Comparison of ENCODE assay signal across 20 cellular contexts in the genomic region with DNA sequence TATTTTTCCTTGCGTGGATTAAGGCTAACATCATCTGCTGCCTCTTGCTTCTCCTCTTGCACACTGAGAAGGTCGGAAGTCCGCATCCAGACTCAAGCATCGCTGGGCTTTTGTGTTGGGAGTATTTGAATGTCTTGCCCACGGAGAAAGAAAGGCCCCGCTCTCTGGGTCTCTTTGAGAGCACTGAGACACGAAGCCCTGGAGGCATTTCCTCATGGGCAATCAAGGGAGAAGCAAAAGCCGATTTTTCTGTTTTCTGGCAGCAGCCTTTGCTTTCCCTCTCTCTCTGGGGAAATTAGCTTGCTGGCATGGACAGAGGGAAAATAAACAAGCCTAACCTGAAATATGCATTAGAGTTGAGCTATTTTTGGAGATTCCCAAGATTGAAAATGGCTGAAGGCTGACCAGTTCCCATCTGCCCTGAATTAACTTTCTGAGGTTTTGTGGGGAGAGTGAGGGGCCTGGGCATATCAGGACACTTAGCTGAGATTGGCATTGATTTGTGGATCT.
DNase-seq lines count a peak whose midpoint lies in the region; ATAC-seq, FAIRE-seq and TF ChIP-seq lines count a peak whose summit lies in the region.
"Had no signal": no experiment of that assay in that cellular context is flagged by ENCODE, and none has a peak within 500 bp of the region (broad histone marks: within the 10 kb centered on the region; RNA-seq: fewer than 3 reads in every experiment).

No MANE protein-coding gene starts in this region.

- POLR2A ChIA-PET in GM10248 (lab: Yijun Ruan, JAX) = no interaction called here

- WGBS in endodermal cell (ENCODE audit: insufficient coverage in 1 of 2, insufficient read length in 1 of 2), 2 experiments = 86 to 89% methylated on average over 6 to 8 of the region's 8 CpGs
- WGBS in pancreas, 2 donors = 69 to 70% methylated on average over 8 of the region's 8 CpGs
- 46 to 48% methylated on average over 8 of the region's 8 CpGs for WGBS in esophagus squamous epithelium, 2 donors

- H3K36me3 Mint-ChIP-seq in endodermal cell (ENCODE audit: low read depth) = no peaks in the 10 kb centered on the region
- H3K36me3 Mint-ChIP-seq: CD4-positive, CD25-positive, alpha-beta regulatory T cell had no signal

- H3K4me1 ChIP-seq in adipocyte (ENCODE audit: control insufficient read depth, insufficient read depth, low read length) (no peaks in the 10 kb centered on the region), endodermal cell (ENCODE audit: control insufficient read depth, insufficient read depth, low read length) (no peaks in the 10 kb centered on the region), pancreas (no peaks in the 10 kb centered on the region), esophagus squamous epithelium (no peaks in the 10 kb centered on the region)
- H3K4me1 ChIP-seq: Caco-2, SJCRH30 had no signal

- H3K27me3 ChIP-seq in adipocyte (replicated peaks; ENCODE audit: control insufficient read depth, insufficient read depth, low read length) = peaks cover 9% of the 10 kb centered on the region
- no peaks in the 10 kb centered on the region for H3K27me3 ChIP-seq in endodermal cell (ENCODE audit: control insufficient read depth, insufficient read depth, low read length, poor library complexity, severe bottlenecking)
- H3K27me3 ChIP-seq in pancreas = no peaks in the 10 kb centered on the region
- no peaks in the 10 kb centered on the region for H3K27me3 ChIP-seq in esophagus squamous epithelium

- H3K9me3 ChIP-seq in adipocyte (ENCODE audit: control insufficient read depth, low read length) = peaks cover 5% of the 10 kb centered on the region
- H3K9me3 ChIP-seq in endodermal cell (ENCODE audit: control insufficient read depth, low read length) = peaks cover 6% of the 10 kb centered on the region
- no peaks in the 10 kb centered on the region for H3K9me3 ChIP-seq in pancreas
- no peaks in the 10 kb centered on the region for H3K9me3 ChIP-seq in esophagus squamous epithelium
- H3K9me3 ChIP-seq: Caco-2, SJCRH30 had no signal

- H3K4me3 ChIP-seq in adipocyte (ENCODE audit: low read length) (no peak overlapping the region), endodermal cell (ENCODE audit: low read length) (no peak overlapping the region), pancreas (no peak overlapping the region), esophagus squamous epithelium (no peak overlapping the region)
- H3K4me3 ChIP-seq: GM23248, K562, SJCRH30 had no signal

- DNase-seq in adipocyte (ENCODE audit: low read depth) (peak; percentile 43), endodermal cell (peak; percentile 2), pancreas (no peak), esophagus squamous epithelium (lab: John Stamatoyannopoulos, UW) (no peak), NCI-H1930 (lab: John Stamatoyannopoulos, UW) (no peak), GM10248 (ENCODE audit: extremely low spot score) (no peak)
- DNase-seq: ACHN; AML-193; Caco-2; CD4-positive, CD25-positive, alpha-beta regulatory T cell; GM23248; NCI-H1417; NCI-H2029; NCI-H2171 treated with DMSO at 0.1 percent for 48 hours; NCI-H748 treated with DMSO at 0.1 percent for 48 hours; SJCRH30 had no signal

- CTCF ChIA-PET in GM10248 (lab: Yijun Ruan, JAX) = no interaction called here

- no peak overlapping the region for H3K27ac ChIP-seq in endodermal cell (ENCODE audit: low read depth, low read length)
- H3K27ac ChIP-seq in pancreas = no peak overlapping the region
- no peak overlapping the region for H3K27ac ChIP-seq in esophagus squamous epithelium
- H3K27ac ChIP-seq: GM23248, RWPE1, SJCRH30 had no signal

- H3K4me1 Mint-ChIP-seq in endodermal cell = no peaks in the 10 kb centered on the region
- H3K4me1 Mint-ChIP-seq: CD4-positive, CD25-positive, alpha-beta regulatory T cell had no signal

- H3K9ac ChIP-seq in adipocyte (ENCODE audit: low read length) (no peak overlapping the region), endodermal cell (ENCODE audit: extremely low read depth, low read length, poor library complexity, severe bottlenecking) (no peak overlapping the region)
- H3K9ac ChIP-seq: GM23248 had no signal

- H3K4me3 Mint-ChIP-seq in endodermal cell = no peak overlapping the region
- H3K4me3 Mint-ChIP-seq: CD4-positive, CD25-positive, alpha-beta regulatory T cell had no signal

- peak in 3 of 4 donors; percentile 11 to 54 (median 47) for ATAC-seq in pancreas
- ATAC-seq in HG03571 (IDR thresholded peaks at IDR 0.05; ENCODE audit: unreplicated experiment) = no peak
- ATAC-seq: HCT116, K562 had no signal

- intact Hi-C loops in pancreas (cut with DNase I) = loop anchor here in 1 of 3 donors (10.0 kb wide), 1 partner anchor 55 kb away; no protein-coding TSS in a partner anchor
- intact Hi-C loops in esophagus squamous epithelium (cut with DNase I) = no loop called here

- H3K27me3 Mint-ChIP-seq in endodermal cell (ENCODE audit: insufficient read depth) = no peaks in the 10 kb centered on the region
- H3K27me3 Mint-ChIP-seq: CD4-positive, CD25-positive, alpha-beta regulatory T cell had no signal

- no peak for TF ChIP-seq CTCF in endodermal cell (conservative IDR thresholded peaks at IDR 0.05)
- no peak for TF ChIP-seq CTCF in pancreas (IDR thresholded peaks at IDR 0.05)
- TF ChIP-seq CTCF in esophagus squamous epithelium (IDR thresholded peaks at IDR 0.05) = no peak
- no peak for TF ChIP-seq CTCF in GM10248 (IDR thresholded peaks at IDR 0.05; ENCODE audit: control extremely low read depth, extremely low read depth, low read depth, missing control alignments)

- no peak overlapping the region for H3K27ac Mint-ChIP-seq in endodermal cell
- H3K27ac Mint-ChIP-seq: CD4-positive, CD25-positive, alpha-beta regulatory T cell had no signal

- no peaks in the 10 kb centered on the region for H3K9me3 Mint-ChIP-seq in endodermal cell

- no peak for FAIRE-seq in pancreas (lab: Jason Lieb, UNC)
- FAIRE-seq: K562 had no signal

- H3K36me3 ChIP-seq in adipocyte (ENCODE audit: control insufficient read depth, insufficient read depth, low read length, severe bottlenecking) (no peaks in the 10 kb centered on the region), endodermal cell (ENCODE audit: control insufficient read depth, insufficient read depth, low read length) (no peaks in the 10 kb centered on the region), pancreas (no peaks in the 10 kb centered on the region), esophagus squamous epithelium (no peaks in the 10 kb centered on the region)
- H3K36me3 ChIP-seq: SJCRH30 had no signal

- no peak for TF ChIP-seq POLR2A in esophagus squamous epithelium (IDR thresholded peaks at IDR 0.05)

Comparison
In these comparisons a context has a peak if more than half of its experiments do, and no peak if none do; other contexts are left out.
1. DNase-seq: peak in adipocyte (single experiment) and endodermal cell (single experiment); none in pancreas (0 of 6), esophagus squamous epithelium (single experiment), NCI-H1930 (0 of 2) and GM10248 (single experiment).